Comparison of ENCODE assay signal across 1 cellular context in genomic region chr1:151061012-151061401, GRCh38.
TF ChIP-seq lines count a peak whose summit lies in the region.

No MANE protein-coding gene starts in this region.

TF ChIP-seq in K562, 482 proteins besides CTCF, POLR2A, EP300 and RAD21 (continues in another document):
- no peak for TF ChIP-seq MCM3 (IDR thresholded peaks at IDR 0.05)
- peak; percentile 57 for TF ChIP-seq C11orf30 (IDR thresholded peaks at IDR 0.05; ENCODE audit: low read depth)
- TF ChIP-seq BRD9 (IDR thresholded peaks at IDR 0.05; ENCODE audit: low read depth, partially characterized antibody), result peak; percentile 81
- no peak for TF ChIP-seq ZNF57 (CRISPR knock-in tag; IDR thresholded peaks at IDR 0.05)
- no peak for TF ChIP-seq NCOA6 (IDR thresholded peaks at IDR 0.05)
- no peak for TF ChIP-seq NCOA4 (IDR thresholded peaks at IDR 0.05; ENCODE audit: partially characterized antibody)
- no peak for TF ChIP-seq ZNF609 (CRISPR knock-in tag; IDR thresholded peaks at IDR 0.05; ENCODE audit: borderline replicate concordance)
- 0 out of 2 replicates have a peak, but pooled peaks have one; percentile 31 for TF ChIP-seq SMARCA4 (IDR thresholded peaks at IDR 0.05)
- no peak for TF ChIP-seq MEF2D (tag; conservative IDR thresholded peaks at IDR 0.05; ENCODE audit: low read depth)
- no peak for TF ChIP-seq DEAF1 (CRISPR knock-in tag; IDR thresholded peaks at IDR 0.05)
- no peak for TF ChIP-seq NFIX (CRISPR knock-in tag; IDR thresholded peaks at IDR 0.05; ENCODE audit: low read depth)
- TF ChIP-seq HDGF (IDR thresholded peaks at IDR 0.05), result 0 out of 2 replicates have a peak, but pooled peaks have one; percentile 41
- no peak for TF ChIP-seq CREB3L1 (IDR thresholded peaks at IDR 0.05; ENCODE audit: borderline replicate concordance, low read depth)
- TF ChIP-seq ZNF695 (CRISPR knock-in tag; IDR thresholded peaks at IDR 0.05), result no peak
- no peak for TF ChIP-seq PRMT5 (CRISPR knock-in tag; IDR thresholded peaks at IDR 0.05)
- TF ChIP-seq ZNF3 (CRISPR knock-in tag; IDR thresholded peaks at IDR 0.05), result no peak
- peak; percentile 28; the same call in 1 of the 2 replicates for TF ChIP-seq SOX6 (IDR thresholded peaks at IDR 0.05)
- no peak for TF ChIP-seq SAP30 (IDR thresholded peaks at IDR 0.05; ENCODE audit: borderline replicate concordance, insufficient read depth, low read depth, low read length, poor library complexity, severe bottlenecking)
- TF ChIP-seq ZNF395 (CRISPR knock-in tag; IDR thresholded peaks at IDR 0.05), result no peak
- no peak for TF ChIP-seq BCOR (IDR thresholded peaks at IDR 0.05)
- TF ChIP-seq ZNF518B (CRISPR knock-in tag; IDR thresholded peaks at IDR 0.05), result no peak
- TF ChIP-seq FIP1L1 (IDR thresholded peaks at IDR 0.05; ENCODE audit: low read depth, low read length, poor library complexity, severe bottlenecking), result no peak
- no peak for TF ChIP-seq ZBTB9 (CRISPR knock-in tag; IDR thresholded peaks at IDR 0.05)
- no peak for TF ChIP-seq ZNF785 (CRISPR knock-in tag; IDR thresholded peaks at IDR 0.05)
- TF ChIP-seq HDAC3 (IDR thresholded peaks at IDR 0.05; ENCODE audit: borderline replicate concordance, partially characterized antibody), result no peak
- peak in 1 of 3 experiments; percentile 32 for TF ChIP-seq YY1 (IDR thresholded peaks at IDR 0.05; ENCODE audit: borderline replicate concordance in 1 of 3, control insufficient read depth in 1 of 3, extremely low read depth in 1 of 3, insufficient read depth in 3 of 3, insufficient read length in 1 of 3, insufficient replicate concordance in 2 of 3, low read depth in 1 of 3, low read length in 2 of 3)
- TF ChIP-seq ZNF316 (IDR thresholded peaks at IDR 0.05), result peak; percentile 42; the same call in 1 of the 2 replicates
- no peak for TF ChIP-seq PTBP1 (IDR thresholded peaks at IDR 0.05; ENCODE audit: low read depth, low read length)
- TF ChIP-seq DIDO1 (tag; IDR thresholded peaks at IDR 0.05; ENCODE audit: low read depth), result no peak
- no peak for TF ChIP-seq CXXC5 (CRISPR knock-in tag; IDR thresholded peaks at IDR 0.05)
- no peak for TF ChIP-seq BACH1 (tag; IDR thresholded peaks at IDR 0.05)
- peak; percentile 64 for TF ChIP-seq EHMT2 (IDR thresholded peaks at IDR 0.05)
- TF ChIP-seq ATF4 (CRISPR knock-in tag; IDR thresholded peaks at IDR 0.05), result no peak
- no peak for TF ChIP-seq FOXM1 (IDR thresholded peaks at IDR 0.05; ENCODE audit: low read depth)
- TF ChIP-seq FOXM1 (CRISPR knock-in tag; IDR thresholded peaks at IDR 0.05; ENCODE audit: low read depth), result no peak
- TF ChIP-seq MEF2A (IDR thresholded peaks at IDR 0.05; ENCODE audit: control insufficient read depth, low read depth, low read length), result no peak
- TF ChIP-seq ZBTB11 (CRISPR knock-in tag; IDR thresholded peaks at IDR 0.05), result no peak
- TF ChIP-seq MLLT1 (IDR thresholded peaks at IDR 0.05), result peak in 1 of 2 experiments; percentile 60; a peak in 2 of 4 replicates
- TF ChIP-seq CBX5 (IDR thresholded peaks at IDR 0.05; ENCODE audit: borderline replicate concordance, low read depth), result no peak
- no peak for TF ChIP-seq PHF21A (IDR thresholded peaks at IDR 0.05; ENCODE audit: borderline replicate concordance, low read depth)
- TF ChIP-seq TAF1 (IDR thresholded peaks at IDR 0.05; ENCODE audit: control insufficient read depth, extremely low read depth, insufficient read depth, low read length, severe bottlenecking), result peak; percentile 12
